14 cellular contexts compared by ENCODE assay signal in the genomic region with DNA sequence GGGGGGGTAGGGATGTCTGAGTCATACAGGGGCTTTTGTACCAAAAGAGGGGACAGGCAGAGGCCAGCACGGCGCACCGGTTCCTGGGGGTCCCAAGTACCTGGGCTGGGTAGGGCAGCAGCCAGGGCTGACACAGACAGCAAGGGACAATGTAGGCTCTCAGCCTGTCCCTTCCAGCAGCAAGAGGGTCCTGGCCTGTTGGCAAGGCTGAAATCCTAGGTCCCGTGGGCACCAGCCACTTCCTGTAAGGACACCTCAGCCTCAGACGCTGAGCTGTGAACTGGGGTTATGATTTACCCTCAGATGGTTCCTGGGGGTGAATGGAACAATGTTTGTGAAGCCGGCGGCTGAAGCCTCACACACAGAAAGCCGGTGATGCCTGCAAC. TPM values are rescaled to one million over a fixed set of nuclear protein-coding genes. Genes with fewer than 3 reads are reported as not detected.
DNase-seq lines count a peak whose midpoint lies in the region; FAIRE-seq and TF ChIP-seq lines count a peak whose summit lies in the region.
"Had no signal": no experiment of that assay in that cellular context is flagged by ENCODE, and none has a peak within 500 bp of the region (broad histone marks: within the 10 kb centered on the region; RNA-seq: fewer than 3 reads in every experiment).

No MANE protein-coding gene starts in this region.

- H3K27me3 ChIP-seq in AG04450 (ENCODE audit: control insufficient read depth, insufficient read depth, low read length) (no peaks in the 10 kb centered on the region), H1 (replicated peaks in 1 of 4; ENCODE audit: control insufficient read depth in 3 of 4, extremely low read depth in 1 of 4, insufficient read depth in 3 of 4, low read length in 3 of 4) (peaks cover 0 to 2% (median 0%) of the 10 kb centered on the region in 4 experiments; a peak in 2 of 7 replicates)

- H3K18ac ChIP-seq in H1 (ENCODE audit: extremely low read depth, low read length), result peak overlapping the region; percentile 32; the same call in 1 of the 2 replicates

- TF ChIP-seq CTCF in AG04450 (IDR thresholded peaks at IDR 0.05; ENCODE audit: low read depth, low read length) (no peak), H1 (IDR thresholded peaks at IDR 0.05; ENCODE audit: control extremely low read depth in 1 of 3, insufficient read depth in 1 of 3, low read depth in 1 of 3, low read length in 3 of 3) (no peak), glutamatergic neuron (IDR thresholded peaks at IDR 0.05; ENCODE audit: partially characterized antibody, unreplicated experiment) (no peak), type B pancreatic cell (conservative IDR thresholded peaks at IDR 0.05) (no peak)

- no peaks in the 10 kb centered on the region; the same call in 1 of the 2 replicates for H3K79me1 ChIP-seq in H1 (ENCODE audit: low read depth, low read length)

- H3K4me1 Mint-ChIP-seq in glutamatergic neuron (ENCODE audit: low read depth, unreplicated experiment) (peaks cover 19% of the 10 kb centered on the region), type B pancreatic cell (ENCODE audit: unreplicated experiment) (peaks cover 20% of the 10 kb centered on the region)

- H3K4me3 ChIP-seq in AG04450 (ENCODE audit: low read depth, low read length) (no peak overlapping the region), H1 (ENCODE audit: extremely low read depth in 1 of 4, insufficient read depth in 2 of 4, low read depth in 3 of 4, low read length in 4 of 4) (no peak overlapping the region)

- no peak overlapping the region for H3K23ac ChIP-seq in H1 (ENCODE audit: insufficient read length)

- H2BK15ac ChIP-seq in H1 (ENCODE audit: low read length), result peak overlapping the region; percentile 84

- no peak overlapping the region for H3K27ac Mint-ChIP-seq in glutamatergic neuron (ENCODE audit: unreplicated experiment)
- no peak overlapping the region for H3K27ac Mint-ChIP-seq in type B pancreatic cell
- H3K27ac Mint-ChIP-seq: CD4-positive, alpha-beta memory T cell had no signal

- H2AFZ ChIP-seq in H1 (ENCODE audit: low read length), result no peak overlapping the region
- H2AFZ ChIP-seq: parathyroid adenoma had no signal

- H2BK20ac ChIP-seq in H1 (ENCODE audit: low read length), result peak overlapping the region; percentile 72; the same call in 1 of the 2 replicates

- peak overlapping the region; percentile 90 for H2BK5ac ChIP-seq in H1 (ENCODE audit: low read depth, low read length)

- peaks cover 0 to 7% (median 0%) of the 10 kb centered on the region in 4 experiments; a peak in 2 of 8 replicates for H3K36me3 ChIP-seq in H1 (ENCODE audit: control insufficient read depth in 2 of 4, insufficient read depth in 4 of 4, low read length in 3 of 4)

- H3K14ac ChIP-seq in H1 (ENCODE audit: insufficient read length), result no peak overlapping the region

- H4K91ac ChIP-seq in H1 (replicated peaks; ENCODE audit: insufficient read length, low read length), result peak overlapping the region; percentile 25

- peak overlapping the region; percentile 47 for H3K27ac ChIP-seq in AG04450 (ENCODE audit: low read depth, low read length)
- H3K27ac ChIP-seq in H1 (ENCODE audit: low read depth, low read length), result no peak overlapping the region
- H3K27ac ChIP-seq: epithelial cell of prostate, parathyroid adenoma had no signal

- no peaks in the 10 kb centered on the region for H4K20me1 ChIP-seq in H1 (replicated peaks in 1 of 2; ENCODE audit: control insufficient read depth in 1 of 2, insufficient read depth in 2 of 2, low read length in 2 of 2)

- H3K9ac ChIP-seq in H1 (replicated peaks in 1 of 4; ENCODE audit: extremely low read depth in 1 of 4, low read depth in 3 of 4, low read length in 3 of 4), result no peak overlapping the region
- H3K9ac ChIP-seq: parathyroid adenoma had no signal

- H4K8ac ChIP-seq in H1 (ENCODE audit: extremely low read depth, insufficient read depth, low read length), result no peak overlapping the region

- TF ChIP-seq RAD21 in H1 (IDR thresholded peaks at IDR 0.05 in 1 of 2, conservative IDR thresholded peaks at IDR 0.05 in 1 of 2; ENCODE audit: low read depth in 2 of 2, low read length in 2 of 2), result no peak

- peak overlapping the region; percentile 90 for H3K4ac ChIP-seq in H1 (replicated peaks; ENCODE audit: insufficient read length, low read depth, low read length)

- H3K27me3 Mint-ChIP-seq in glutamatergic neuron (ENCODE audit: unreplicated experiment) (no peaks in the 10 kb centered on the region), type B pancreatic cell (no peaks in the 10 kb centered on the region)

- peaks cover 3% of the 10 kb centered on the region for H3K9me3 Mint-ChIP-seq in glutamatergic neuron (ENCODE audit: unreplicated experiment)
- H3K9me3 Mint-ChIP-seq in type B pancreatic cell, result no peaks in the 10 kb centered on the region
- H3K9me3 Mint-ChIP-seq: CD4-positive, alpha-beta memory T cell had no signal

- POLR2A ChIA-PET in AG04450 (lab: Yijun Ruan, JAX) (interaction anchor here (0.9 to 1.5 kb wide), 2 partner anchors 62 to 86 kb away, joined by 3 read pairs; no protein-coding TSS in a partner anchor), H1 (lab: Charles Lee; ENCODE audit: partially characterized antibody) (interaction anchor here (0.6 to 2.7 kb wide), 7 partner anchors 38 to 1868 kb away, joined by 3 to 8 read pairs (median 4); partner anchors contain the start of gene NACC2)

- TF ChIP-seq POLR2A in H1 (IDR thresholded peaks at IDR 0.05; ENCODE audit: control extremely low read depth in 1 of 2, low read depth in 2 of 2, low read length in 2 of 2), result no peak

- no peak for FAIRE-seq in H1 (lab: Jason Lieb, UNC)
- FAIRE-seq: TTC549 had no signal

- H3K23me2 ChIP-seq in H1 (ENCODE audit: low read depth, low read length), result peaks cover 14% of the 10 kb centered on the region; the same call in 1 of the 2 replicates

- no peak overlapping the region for H4K5ac ChIP-seq in H1 (ENCODE audit: insufficient read length, low read depth, low read length)

- peaks cover 3 to 55% (median 28%) of the 10 kb centered on the region in 4 experiments for H3K4me1 ChIP-seq in H1 (replicated peaks in 1 of 4; ENCODE audit: control insufficient read depth in 3 of 4, insufficient read depth in 4 of 4, low read length in 3 of 4)
- H3K4me1 ChIP-seq: parathyroid adenoma had no signal

- 91% methylated on average over 8 of the region's 8 CpGs; no CpG with 5 or more reads in 1 of the 2 experiments for WGBS in H1 (ENCODE audit: extremely low coverage in 1 of 2, insufficient coverage in 1 of 2, insufficient read length in 1 of 2, insufficient replicate concordance in 2 of 2, low coverage in 1 of 2, low lambda C conversion rate in 2 of 2, missing lambda C conversion rate in 1 of 2), 2 experiments

- TF ChIP-seq EP300 in H1 (IDR thresholded peaks at IDR 0.05; ENCODE audit: borderline replicate concordance in 1 of 2, low read depth in 2 of 2, low read length in 2 of 2), result no peak

- H2BK12ac ChIP-seq in H1 (ENCODE audit: low read depth, low read length), result peak overlapping the region; percentile 97; the same call in 1 of the 2 replicates

- CTCF ChIA-PET in AG04450 (lab: Charles Lee), result no interaction called here
- CTCF ChIA-PET in H1 (lab: Charles Lee; ENCODE audit: partially characterized antibody), result interaction anchor here (0.7 to 2.6 kb wide), 12 partner anchors 9 to 87 kb away, joined by 3 to 9 read pairs (median 4); no protein-coding TSS in a partner anchor

- no peaks in the 10 kb centered on the region for H3K79me2 ChIP-seq in H1 (ENCODE audit: control insufficient read depth in 1 of 2, insufficient read depth in 2 of 2, low read length in 2 of 2)

- peak overlapping the region; percentile 94 for H2AK5ac ChIP-seq in H1 (ENCODE audit: low read depth, low read length)

- H3K9me3 ChIP-seq in AG04450 (ENCODE audit: control insufficient read depth, insufficient read depth, low read length) (no peaks in the 10 kb centered on the region; the same call in 1 of the 2 replicates), H1 (ENCODE audit: insufficient read depth in 2 of 2, low read depth in 1 of 2, low read length in 1 of 2) (no peaks in the 10 kb centered on the region)

- DNase-seq in AG04450 (ENCODE audit: low read depth, low spot score), result no peak
- peak; percentile 3 for DNase-seq in HT-29 (ENCODE audit: low spot score)
- DNase-seq in H1 (ENCODE audit: low read depth in 1 of 2, low spot score in 2 of 2), result no peak
- peak; percentile 11 for DNase-seq in renal cortical epithelial cell (ENCODE audit: low read depth)
- no peak for DNase-seq in glutamatergic neuron
- DNase-seq in type B pancreatic cell (ENCODE audit: extremely low spot score, unreplicated experiment), result no peak
- no peak for DNase-seq in NCI-H345 (lab: John Stamatoyannopoulos, UW)
- DNase-seq in NCI-H2196 treated with DMSO at 0.1 percent for 48 hours (lab: John Stamatoyannopoulos, UW; ENCODE audit: unreplicated experiment), result no peak
- DNase-seq: activated naive CD4-positive, alpha-beta T cell treated with anti-CD3 and anti-CD28 coated beads, Interleukin-2, amount 50 U/mL, for 16 hours; CD4-positive, alpha-beta memory T cell; GF-D8 had no signal

- no peak overlapping the region for H3K4me2 ChIP-seq in H1 (ENCODE audit: insufficient read depth in 1 of 2, low read depth in 2 of 2, low read length in 2 of 2)

- no peak overlapping the region for H3K56ac ChIP-seq in H1 (replicated peaks; ENCODE audit: insufficient read length, low read depth, low read length)

- H3K36me3 Mint-ChIP-seq in glutamatergic neuron (ENCODE audit: unreplicated experiment) (no peaks in the 10 kb centered on the region), type B pancreatic cell (no peaks in the 10 kb centered on the region)

- H3K4me3 Mint-ChIP-seq in glutamatergic neuron (ENCODE audit: unreplicated experiment) (no peak overlapping the region), type B pancreatic cell (no peak overlapping the region)

- H2BK120ac ChIP-seq in H1 (replicated peaks; ENCODE audit: low read depth, low read length), result peak overlapping the region; percentile 47

TF ChIP-seq in H1, 55 proteins besides CTCF, POLR2A, EP300 and RAD21 (continues in another document):
- TF ChIP-seq ASH2L (IDR thresholded peaks at IDR 0.05; ENCODE audit: low read length) (no peak), RFX5 (IDR thresholded peaks at IDR 0.05; ENCODE audit: borderline replicate concordance, low read depth, low read length) (no peak)

RNA-seq across cellular contexts. Expression of gene NACC2, which starts 41.3 kb away (rescaled TPM):
- polyA plus RNA-seq in AG04450 (2011; rRNA removed) (11.7 and 12.2 TPM in 2 replicates), H1 (2011; rRNA removed) (8.3 and 14.9 TPM in 2 replicates)
- polyA minus RNA-seq in AG04450 (2011; rRNA and poly(A)+ RNA removed), result 12.9 and 14.1 TPM in 2 replicates
- 32.6 and 38.1 TPM in 2 replicates for total RNA-seq in HT-29 (2014; rRNA removed; shearing (Covaris generic))
- 13.6 and 14.0 TPM in 2 replicates for total RNA-seq in H1 (2021; fragmentation: NEBNext Ultra II Directional; extraction: Animal tissue kit (Norgen Biotek cat#: 25700))
- polyA plus RNA-seq in H1 (2011; cell fraction: cytosol; rRNA removed), result 10.8 TPM
- 16.7 TPM for polyA plus RNA-seq in H1 (2011; cell fraction: nucleus; rRNA removed)
- 6.6 to 9.5 TPM (median 8.4 TPM) in 4 replicates for polyA plus RNA-seq in H1 (2012, experiment 1 of 2)
- 5.6 TPM for polyA plus RNA-seq in H1 (2012, experiment 2 of 2)
- 6.3 TPM for polyA plus RNA-seq in H1 (2013, experiment 1 of 2)
- polyA plus RNA-seq in H1 (2013, experiment 2 of 2), result 6.3 TPM
- polyA minus RNA-seq in H1 (2011; rRNA and poly(A)+ RNA removed), result 6.4 and 8.3 TPM in 2 replicates
- polyA minus RNA-seq in H1 (2011; cell fraction: cytosol; rRNA and poly(A)+ RNA removed), result 12.7 TPM
- 10.0 TPM for polyA minus RNA-seq in H1 (2011; cell fraction: nucleus; rRNA and poly(A)+ RNA removed)
- total RNA-seq in renal cortical epithelial cell (22.9 and 62.0 TPM in 2 replicates), glutamatergic neuron (ENCODE audit: unreplicated experiment) (3.9 TPM), type B pancreatic cell (ENCODE audit: low replicate concordance) (9.3 and 15.1 TPM in 2 replicates)

Comparison
In these comparisons a context has a peak if more than half of its experiments do, and no peak if none do; other contexts are left out.
1. DNase-seq: peak in HT-29 (single experiment) and renal cortical epithelial cell (single experiment); none in AG04450 (single experiment), H1 (0 of 2), glutamatergic neuron (single experiment), type B pancreatic cell (single experiment), NCI-H345 (single experiment) and NCI-H2196 treated with DMSO at 0.1 percent for 48 hours (single experiment).